Comparison of ENCODE assay signal across 1 cellular context in the genomic region with DNA sequence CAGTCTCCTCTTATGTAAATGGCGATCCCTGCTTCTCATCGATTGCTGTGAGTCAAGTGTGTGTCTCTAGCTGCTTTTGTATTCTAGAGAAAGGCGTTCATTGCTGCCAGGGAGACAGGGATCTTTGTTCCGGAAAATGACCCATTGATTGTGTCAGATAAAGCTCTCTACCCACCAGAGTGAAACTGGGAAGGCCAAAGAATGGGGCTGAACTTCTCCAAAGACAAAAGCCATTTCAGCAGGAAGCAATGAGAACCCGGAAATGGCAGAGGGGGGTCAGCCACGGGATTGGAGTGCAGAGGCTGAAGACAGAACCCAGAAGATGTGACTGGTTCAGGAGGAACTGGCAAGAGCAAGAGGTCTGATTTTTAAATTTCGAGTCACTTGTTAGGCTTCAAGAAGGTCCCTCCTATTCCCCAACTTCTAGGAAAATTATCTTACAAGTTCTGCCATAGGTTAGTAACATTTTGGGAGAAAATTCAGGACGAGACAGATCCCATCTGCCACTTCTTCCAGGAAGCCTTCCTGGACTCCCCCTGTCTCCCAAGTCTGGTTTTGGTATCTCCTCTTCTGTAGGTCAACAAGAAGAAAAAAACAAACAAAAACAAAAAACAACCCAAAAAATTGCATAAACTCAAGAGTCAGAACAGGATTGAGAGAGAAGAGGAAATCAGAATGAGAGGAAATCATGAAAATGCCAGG.
TF ChIP-seq lines count a peak whose summit lies in the region.

No MANE protein-coding gene starts in this region.

TF ChIP-seq in GM23338, 12 proteins besides CTCF, POLR2A, EP300 and RAD21 (continued from another document):
- TF ChIP-seq, protein P1, sequence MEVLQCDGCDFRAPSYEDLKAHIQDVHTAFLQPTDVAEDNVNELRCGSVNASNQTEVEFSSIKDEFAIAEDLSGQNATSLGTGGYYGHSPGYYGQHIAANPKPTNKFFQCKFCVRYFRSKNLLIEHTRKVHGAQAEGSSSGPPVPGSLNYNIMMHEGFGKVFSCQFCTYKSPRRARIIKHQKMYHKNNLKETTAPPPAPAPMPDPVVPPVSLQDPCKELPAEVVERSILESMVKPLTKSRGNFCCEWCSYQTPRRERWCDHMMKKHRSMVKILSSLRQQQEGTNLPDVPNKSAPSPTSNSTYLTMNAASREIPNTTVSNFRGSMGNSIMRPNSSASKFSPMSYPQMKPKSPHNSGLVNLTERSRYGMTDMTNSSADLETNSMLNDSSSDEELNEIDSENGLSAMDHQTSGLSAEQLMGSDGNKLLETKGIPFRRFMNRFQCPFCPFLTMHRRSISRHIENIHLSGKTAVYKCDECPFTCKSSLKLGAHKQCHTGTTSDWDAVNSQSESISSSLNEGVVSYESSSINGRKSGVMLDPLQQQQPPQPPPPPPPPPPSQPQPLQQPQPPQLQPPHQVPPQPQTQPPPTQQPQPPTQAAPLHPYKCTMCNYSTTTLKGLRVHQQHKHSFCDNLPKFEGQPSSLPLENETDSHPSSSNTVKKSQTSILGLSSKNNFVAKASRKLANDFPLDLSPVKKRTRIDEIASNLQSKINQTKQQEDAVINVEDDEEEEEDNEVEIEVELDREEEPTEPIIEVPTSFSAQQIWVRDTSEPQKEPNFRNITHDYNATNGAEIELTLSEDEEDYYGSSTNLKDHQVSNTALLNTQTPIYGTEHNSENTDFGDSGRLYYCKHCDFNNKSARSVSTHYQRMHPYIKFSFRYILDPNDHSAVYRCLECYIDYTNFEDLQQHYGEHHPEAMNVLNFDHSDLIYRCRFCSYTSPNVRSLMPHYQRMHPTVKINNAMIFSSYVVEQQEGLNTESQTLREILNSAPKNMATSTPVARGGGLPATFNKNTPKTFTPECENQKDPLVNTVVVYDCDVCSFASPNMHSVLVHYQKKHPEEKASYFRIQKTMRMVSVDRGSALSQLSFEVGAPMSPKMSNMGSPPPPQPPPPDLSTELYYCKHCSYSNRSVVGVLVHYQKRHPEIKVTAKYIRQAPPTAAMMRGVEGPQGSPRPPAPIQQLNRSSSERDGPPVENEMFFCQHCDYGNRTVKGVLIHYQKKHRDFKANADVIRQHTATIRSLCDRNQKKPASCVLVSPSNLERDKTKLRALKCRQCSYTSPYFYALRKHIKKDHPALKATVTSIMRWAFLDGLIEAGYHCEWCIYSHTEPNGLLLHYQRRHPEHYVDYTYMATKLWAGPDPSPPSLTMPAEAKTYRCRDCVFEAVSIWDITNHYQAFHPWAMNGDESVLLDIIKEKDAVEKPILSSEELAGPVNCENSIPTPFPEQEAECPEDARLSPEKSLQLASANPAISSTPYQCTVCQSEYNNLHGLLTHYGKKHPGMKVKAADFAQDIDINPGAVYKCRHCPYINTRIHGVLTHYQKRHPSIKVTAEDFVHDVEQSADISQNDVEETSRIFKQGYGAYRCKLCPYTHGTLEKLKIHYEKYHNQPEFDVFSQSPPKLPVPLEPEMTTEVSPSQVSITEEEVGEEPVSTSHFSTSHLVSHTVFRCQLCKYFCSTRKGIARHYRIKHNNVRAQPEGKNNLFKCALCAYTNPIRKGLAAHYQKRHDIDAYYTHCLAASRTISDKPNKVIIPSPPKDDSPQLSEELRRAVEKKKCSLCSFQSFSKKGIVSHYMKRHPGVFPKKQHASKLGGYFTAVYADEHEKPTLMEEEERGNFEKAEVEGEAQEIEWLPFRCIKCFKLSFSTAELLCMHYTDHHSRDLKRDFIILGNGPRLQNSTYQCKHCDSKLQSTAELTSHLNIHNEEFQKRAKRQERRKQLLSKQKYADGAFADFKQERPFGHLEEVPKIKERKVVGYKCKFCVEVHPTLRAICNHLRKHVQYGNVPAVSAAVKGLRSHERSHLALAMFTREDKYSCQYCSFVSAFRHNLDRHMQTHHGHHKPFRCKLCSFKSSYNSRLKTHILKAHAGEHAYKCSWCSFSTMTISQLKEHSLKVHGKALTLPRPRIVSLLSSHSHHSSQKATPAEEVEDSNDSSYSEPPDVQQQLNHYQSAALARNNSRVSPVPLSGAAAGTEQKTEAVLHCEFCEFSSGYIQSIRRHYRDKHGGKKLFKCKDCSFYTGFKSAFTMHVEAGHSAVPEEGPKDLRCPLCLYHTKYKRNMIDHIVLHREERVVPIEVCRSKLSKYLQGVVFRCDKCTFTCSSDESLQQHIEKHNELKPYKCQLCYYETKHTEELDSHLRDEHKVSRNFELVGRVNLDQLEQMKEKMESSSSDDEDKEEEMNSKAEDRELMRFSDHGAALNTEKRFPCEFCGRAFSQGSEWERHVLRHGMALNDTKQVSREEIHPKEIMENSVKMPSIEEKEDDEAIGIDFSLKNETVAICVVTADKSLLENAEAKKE (CRISPR knock-in tag; IDR thresholded peaks at IDR 0.05): no peak
- TF ChIP-seq JUNB (IDR thresholded peaks at IDR 0.05; ENCODE audit: unreplicated experiment) (no peak), CREB1 (CRISPR knock-in tag; IDR thresholded peaks at IDR 0.05; ENCODE audit: low read depth) (no peak)
